In genomic region chr19:7480975-7481265, GRCh38 we compare ENCODE assay signal across 1 cellular context.
TF ChIP-seq lines count a peak whose summit lies in the region.

No MANE protein-coding gene starts in this region.

TF ChIP-seq in GM23338, 12 proteins besides CTCF, POLR2A, EP300 and RAD21:
- TF ChIP-seq EZH2phosphoT487 (IDR thresholded peaks at IDR 0.05; ENCODE audit: unreplicated experiment) (no peak), POLR2AphosphoS5 (IDR thresholded peaks at IDR 0.05; ENCODE audit: low read depth) (no peak), STAT1 (IDR thresholded peaks at IDR 0.05; ENCODE audit: unreplicated experiment) (no peak), REST (IDR thresholded peaks at IDR 0.05; ENCODE audit: unreplicated experiment) (no peak), JUNB (IDR thresholded peaks at IDR 0.05; ENCODE audit: unreplicated experiment) (no peak), NANOG (IDR thresholded peaks at IDR 0.05; ENCODE audit: borderline replicate concordance) (no peak), ETS1 (IDR thresholded peaks at IDR 0.05) (no peak)
